18 cellular contexts compared by ENCODE assay signal in the genomic region with DNA sequence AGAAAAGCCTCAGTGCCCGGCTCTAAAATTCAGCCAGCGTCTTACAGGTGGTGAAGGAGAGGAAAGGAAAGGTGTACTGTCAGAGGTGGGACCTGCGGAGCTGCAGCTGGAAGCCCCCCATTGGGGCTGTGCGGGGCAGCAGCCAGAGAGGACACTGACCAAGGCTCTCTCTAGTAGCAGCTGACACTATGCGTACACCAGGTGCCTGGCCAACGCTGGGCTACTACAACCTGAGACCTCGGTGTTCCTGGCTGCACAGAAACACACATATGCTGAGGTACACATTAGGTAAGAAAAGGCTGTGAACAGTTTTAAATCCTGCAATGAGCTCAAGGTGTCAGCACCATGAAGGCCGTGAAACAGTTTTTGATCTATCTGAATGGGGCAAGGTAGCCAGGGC. TPM values are rescaled to one million over a fixed set of nuclear protein-coding genes. Genes with fewer than 3 reads are reported as not detected.
DNase-seq lines count a peak whose midpoint lies in the region; ATAC-seq and TF ChIP-seq lines count a peak whose summit lies in the region.
"Had no signal": no experiment of that assay in that cellular context is flagged by ENCODE, and none has a peak within 500 bp of the region (broad histone marks: within the 10 kb centered on the region; RNA-seq: fewer than 3 reads in every experiment).

No MANE protein-coding gene starts in this region.

- peaks cover 62% of the 10 kb centered on the region for H3K4me1 Mint-ChIP-seq in activated B cell treated with CpG ODN at 0.5 μM for 24 hours

- H3K36me3 Mint-ChIP-seq in activated B cell treated with CpG ODN at 0.5 μM for 24 hours (ENCODE audit: low read depth) = peaks cover 24% of the 10 kb centered on the region

- H3K27ac ChIP-seq in neuronal stem cell (replicated peaks; ENCODE audit: low read length) = no peak overlapping the region
- no peak overlapping the region for H3K27ac ChIP-seq in tibial artery
- H3K27ac ChIP-seq: KMS-11 had no signal

- no peak overlapping the region for H3K4me3 Mint-ChIP-seq in activated B cell treated with CpG ODN at 0.5 μM for 24 hours
- H3K4me3 Mint-ChIP-seq: CD8-positive, alpha-beta T cell had no signal

- DNase-seq in activated naive CD4-positive, alpha-beta T cell treated with anti-CD3 and anti-CD28 coated beads, Interleukin-2, amount 50 U/mL, for 16 hours = peak; percentile 4
- DNase-seq in activated naive CD4-positive, alpha-beta T cell (lab: John Stamatoyannopoulos, UW) = no peak
- DNase-seq in activated B cell treated with CpG ODN at 0.5 μM for 24 hours (peak; percentile 3), neuronal stem cell (ENCODE audit: low spot score) (no peak), tibial artery (peak; percentile 10 to 39), SHP77 treated with DMSO at 0.1 percent for 48 hours (lab: John Stamatoyannopoulos, UW) (no peak), foreskin fibroblast (no peak)
- DNase-seq: AML-193; CD8-positive, alpha-beta T cell; DND-41; GDM1; NCI-H1105; NCI-H187; NCI-H446; PC-3 had no signal

- H3K79me1 ChIP-seq in neuronal stem cell (ENCODE audit: low read depth, low read length) = no peaks in the 10 kb centered on the region

- no peaks in the 10 kb centered on the region for H3K27me3 Mint-ChIP-seq in activated B cell treated with CpG ODN at 0.5 μM for 24 hours

- no peak overlapping the region for H3K23ac ChIP-seq in neuronal stem cell (ENCODE audit: low read depth, low read length, poor library complexity)

- POLR2A ChIA-PET in activated B cell treated with CpG ODN at 0.5 μM for 24 hours (lab: Charles Lee) = no interaction called here

- no peak overlapping the region for H2BK15ac ChIP-seq in neuronal stem cell (ENCODE audit: low read length)

- H3K4me2 ChIP-seq in neuronal stem cell (ENCODE audit: insufficient read depth, low read length, poor library complexity, severe bottlenecking) = no peak overlapping the region
- H3K4me2 ChIP-seq: KMS-11 had no signal

- no peaks in the 10 kb centered on the region for H3K9me3 ChIP-seq in neuronal stem cell (replicated peaks in 1 of 2; ENCODE audit: control insufficient read depth in 2 of 2, insufficient read depth in 1 of 2, low read depth in 1 of 2, low read length in 2 of 2)
- no peaks in the 10 kb centered on the region for H3K9me3 ChIP-seq in tibial artery

- no peak overlapping the region for H3K14ac ChIP-seq in neuronal stem cell (ENCODE audit: low read length)

- CTCF ChIA-PET in activated B cell treated with CpG ODN at 0.5 μM for 24 hours (lab: Charles Lee) = interaction anchor here (0.8 kb wide), 1 partner anchor 24 kb away, joined by 3 read pairs; no protein-coding TSS in a partner anchor

- no peak overlapping the region for H4K91ac ChIP-seq in neuronal stem cell (ENCODE audit: low read depth, low read length, poor library complexity)

- H3K4me3 ChIP-seq in neuronal stem cell (ENCODE audit: low read length in 2 of 2) (no peak overlapping the region), tibial artery (no peak overlapping the region), foreskin fibroblast (ENCODE audit: low read depth in 1 of 2, low read length in 2 of 2) (no peak overlapping the region)

- peak overlapping the region; percentile 31 for H2BK12ac ChIP-seq in neuronal stem cell (ENCODE audit: low read length)

- no peak overlapping the region for H3K4ac ChIP-seq in neuronal stem cell (ENCODE audit: low read length)

- no peak overlapping the region for H4K8ac ChIP-seq in neuronal stem cell (ENCODE audit: low read depth, low read length)

- peak overlapping the region; percentile 22 for H3K18ac ChIP-seq in neuronal stem cell (ENCODE audit: low read length)

- TF ChIP-seq CTCF in activated B cell treated with CpG ODN at 0.5 μM for 24 hours (IDR thresholded peaks at IDR 0.05) (no peak), tibial artery (IDR thresholded peaks at IDR 0.05) (no peak), foreskin fibroblast (IDR thresholded peaks at IDR 0.05; ENCODE audit: low read depth, low read length) (no peak)

- H3K4me1 ChIP-seq in neuronal stem cell (ENCODE audit: control insufficient read depth in 2 of 2, insufficient read depth in 1 of 2, low read depth in 1 of 2, low read length in 2 of 2) (peaks cover 0 to 12% of the 10 kb centered on the region in 2 donors), tibial artery (peaks cover 0 to 36% (median 31%) of the 10 kb centered on the region in 4 donors)

- WGBS in neuronal stem cell (ENCODE audit: extremely low coverage in 2 of 2, insufficient read length in 2 of 2, insufficient replicate concordance in 1 of 2), 2 donors = no CpG with 5 or more reads among the region's 8 CpGs

- H3K9ac ChIP-seq in neuronal stem cell (ENCODE audit: low read depth, low read length, poor library complexity) = no peak overlapping the region
- H3K9ac ChIP-seq: KMS-11 had no signal

- ATAC-seq in activated B cell treated with CpG ODN at 0.5 μM for 24 hours (ENCODE audit: low read depth) (no peak), GM19463 (IDR thresholded peaks at IDR 0.05; ENCODE audit: unreplicated experiment) (no peak)
- ATAC-seq: CD8-positive, alpha-beta T cell; PC-3 had no signal

- peak overlapping the region; percentile 25 for H2BK120ac ChIP-seq in neuronal stem cell (ENCODE audit: low read depth, low read length)

- H2AFZ ChIP-seq in neuronal stem cell (ENCODE audit: low read length) = no peak overlapping the region

- intact Hi-C loops in activated B cell treated with CpG ODN at 0.5 μM for 24 hours (cut with micrococcal nuclease) (no loop called here), tibial artery (cut with DNase I; ENCODE audit: low total_unique reads) (no loop called here)

- no peak overlapping the region for H3K27ac Mint-ChIP-seq in activated B cell treated with CpG ODN at 0.5 μM for 24 hours
- H3K27ac Mint-ChIP-seq: CD8-positive, alpha-beta T cell had no signal

- H3K27me3 ChIP-seq in neuronal stem cell (ENCODE audit: control insufficient read depth in 3 of 3, insufficient read depth in 3 of 3, low read depth in 1 of 3, low read length in 3 of 3) = no peaks in the 10 kb centered on the region
- H3K27me3 ChIP-seq in tibial artery = no peaks in the 10 kb centered on the region

- H3K9me3 Mint-ChIP-seq in activated B cell treated with CpG ODN at 0.5 μM for 24 hours = no peaks in the 10 kb centered on the region
- H3K9me3 Mint-ChIP-seq: CD8-positive, alpha-beta T cell had no signal

- no peak overlapping the region for H2BK5ac ChIP-seq in neuronal stem cell (ENCODE audit: low read length)

- H3K36me3 ChIP-seq in neuronal stem cell (replicated peaks in 1 of 2; ENCODE audit: control insufficient read depth in 2 of 2, insufficient read depth in 2 of 2, low read length in 2 of 2) (no peaks in the 10 kb centered on the region), tibial artery (no peaks in the 10 kb centered on the region)

- H2AK5ac ChIP-seq in neuronal stem cell (ENCODE audit: low read depth, low read length) = no peak overlapping the region

RNA-seq across cellular contexts. Expression of a gene that starts 55.5 kb away (rescaled TPM):
- total RNA-seq in activated B cell treated with CpG ODN at 0.5 μM for 24 hours = not detected in 2 replicates
- 0.04 TPM for polyA plus RNA-seq in neuronal stem cell (2013, experiment 1 of 2)
- polyA plus RNA-seq in neuronal stem cell (2013, experiment 2 of 2) = not detected
- total RNA-seq: A673 had no signal

Comparison
In these comparisons a context has a peak if more than half of its experiments do, and no peak if none do; other contexts are left out.
1. DNase-seq: peak in activated naive CD4-positive, alpha-beta T cell treated with anti-CD3 and anti-CD28 coated beads, Interleukin-2, amount 50 U/mL, for 16 hours (single experiment), activated B cell treated with CpG ODN at 0.5 μM for 24 hours (single experiment) and tibial artery (2 of 2); none in activated naive CD4-positive, alpha-beta T cell (0 of 4), neuronal stem cell (single experiment), SHP77 treated with DMSO at 0.1 percent for 48 hours (single experiment) and foreskin fibroblast (0 of 2).